Comparison of ENCODE assay signal across 1 cellular context in the genomic region with DNA sequence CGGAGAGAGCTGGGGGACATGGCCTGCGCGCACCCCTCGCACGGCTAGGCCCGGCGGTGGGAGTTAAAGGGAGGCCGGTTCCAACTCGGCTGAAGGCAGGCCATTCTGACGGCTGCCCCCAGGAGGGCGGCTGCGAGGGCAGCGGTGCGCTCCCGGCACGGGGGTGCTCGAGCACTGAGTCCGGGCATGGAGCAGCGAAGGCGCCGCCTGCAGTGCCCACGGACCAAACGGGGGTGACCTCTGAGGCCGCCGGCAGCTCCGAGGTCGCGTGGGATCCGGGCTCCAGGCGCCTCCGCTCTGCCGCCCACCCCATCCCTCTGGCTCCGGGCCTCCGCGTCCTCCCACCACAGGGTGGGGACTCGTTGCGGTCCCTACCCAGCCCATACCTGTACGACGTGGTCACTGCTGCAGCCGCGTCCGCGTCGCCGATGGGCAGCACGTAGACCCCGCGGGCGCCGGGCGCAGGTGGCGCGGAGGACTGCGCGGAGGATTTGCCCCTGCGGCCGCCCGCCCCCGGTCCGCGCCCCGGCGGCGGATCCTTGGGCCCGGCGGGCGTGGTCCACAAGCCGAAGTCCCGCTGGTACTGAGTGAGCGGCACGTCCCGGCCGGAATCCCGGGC.
TF ChIP-seq lines count a peak whose summit lies in the region.

No MANE protein-coding gene starts in this region.

TF ChIP-seq in HEK293, 187 proteins besides CTCF, POLR2A, EP300 and RAD21 (continued from another document and continues in another):
- TF ChIP-seq, protein P1, sequence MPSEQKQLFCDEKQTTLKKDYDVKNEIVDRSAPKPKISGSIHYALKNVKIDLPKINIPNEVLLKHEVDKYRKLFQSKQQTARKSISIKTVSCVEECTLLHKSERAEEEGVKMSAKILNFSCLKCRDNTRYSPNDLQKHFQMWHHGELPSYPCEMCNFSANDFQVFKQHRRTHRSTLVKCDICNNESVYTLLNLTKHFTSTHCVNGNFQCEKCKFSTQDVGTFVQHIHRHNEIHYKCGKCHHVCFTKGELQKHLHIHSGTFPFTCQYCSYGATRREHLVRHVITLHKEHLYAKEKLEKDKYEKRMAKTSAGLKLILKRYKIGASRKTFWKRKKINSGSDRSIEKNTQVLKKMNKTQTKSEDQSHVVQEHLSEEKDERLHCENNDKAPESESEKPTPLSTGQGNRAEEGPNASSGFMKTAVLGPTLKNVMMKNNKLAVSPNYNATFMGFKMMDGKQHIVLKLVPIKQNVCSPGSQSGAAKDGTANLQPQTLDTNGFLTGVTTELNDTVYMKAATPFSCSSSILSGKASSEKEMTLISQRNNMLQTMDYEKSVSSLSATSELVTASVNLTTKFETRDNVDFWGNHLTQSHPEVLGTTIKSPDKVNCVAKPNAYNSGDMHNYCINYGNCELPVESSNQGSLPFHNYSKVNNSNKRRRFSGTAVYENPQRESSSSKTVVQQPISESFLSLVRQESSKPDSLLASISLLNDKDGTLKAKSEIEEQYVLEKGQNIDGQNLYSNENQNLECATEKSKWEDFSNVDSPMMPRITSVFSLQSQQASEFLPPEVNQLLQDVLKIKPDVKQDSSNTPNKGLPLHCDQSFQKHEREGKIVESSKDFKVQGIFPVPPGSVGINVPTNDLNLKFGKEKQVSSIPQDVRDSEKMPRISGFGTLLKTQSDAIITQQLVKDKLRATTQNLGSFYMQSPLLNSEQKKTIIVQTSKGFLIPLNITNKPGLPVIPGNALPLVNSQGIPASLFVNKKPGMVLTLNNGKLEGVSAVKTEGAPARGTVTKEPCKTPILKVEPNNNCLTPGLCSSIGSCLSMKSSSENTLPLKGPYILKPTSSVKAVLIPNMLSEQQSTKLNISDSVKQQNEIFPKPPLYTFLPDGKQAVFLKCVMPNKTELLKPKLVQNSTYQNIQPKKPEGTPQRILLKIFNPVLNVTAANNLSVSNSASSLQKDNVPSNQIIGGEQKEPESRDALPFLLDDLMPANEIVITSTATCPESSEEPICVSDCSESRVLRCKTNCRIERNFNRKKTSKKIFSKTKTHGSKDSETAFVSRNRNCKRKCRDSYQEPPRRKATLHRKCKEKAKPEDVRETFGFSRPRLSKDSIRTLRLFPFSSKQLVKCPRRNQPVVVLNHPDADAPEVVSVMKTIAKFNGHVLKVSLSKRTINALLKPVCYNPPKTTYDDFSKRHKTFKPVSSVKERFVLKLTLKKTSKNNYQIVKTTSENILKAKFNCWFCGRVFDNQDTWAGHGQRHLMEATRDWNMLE (tag by site-specific recombination; conservative IDR thresholded peaks at IDR 0.05; ENCODE audit: low read depth) = no peak
- TF ChIP-seq, protein P2, sequence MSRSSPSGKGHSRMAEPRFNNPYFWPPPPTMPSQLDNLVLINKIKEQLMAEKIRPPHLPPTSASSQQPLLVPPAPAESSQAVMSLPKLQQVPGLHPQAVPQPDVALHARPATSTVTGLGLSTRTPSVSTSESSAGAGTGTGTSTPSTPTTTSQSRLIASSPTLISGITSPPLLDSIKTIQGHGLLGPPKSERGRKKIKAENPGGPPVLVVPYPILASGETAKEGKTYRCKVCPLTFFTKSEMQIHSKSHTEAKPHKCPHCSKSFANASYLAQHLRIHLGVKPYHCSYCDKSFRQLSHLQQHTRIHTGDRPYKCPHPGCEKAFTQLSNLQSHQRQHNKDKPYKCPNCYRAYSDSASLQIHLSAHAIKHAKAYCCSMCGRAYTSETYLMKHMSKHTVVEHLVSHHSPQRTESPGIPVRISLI (tag by site-specific recombination; IDR thresholded peaks at IDR 0.05) = no peak
- TF ChIP-seq ZNF76 (tag by site-specific recombination; IDR thresholded peaks at IDR 0.05; ENCODE audit: borderline replicate concordance, low read depth) (no peak), ZNF239 (tag by site-specific recombination; IDR thresholded peaks at IDR 0.05) (no peak), MZF1 (tag by site-specific recombination; IDR thresholded peaks at IDR 0.05; ENCODE audit: borderline replicate concordance) (no peak), ZNF292 (tag by site-specific recombination; IDR thresholded peaks at IDR 0.05; ENCODE audit: borderline replicate concordance, low read depth) (no peak), KLF1 (tag by site-specific recombination; IDR thresholded peaks at IDR 0.05) (no peak), ZNF768 (tag by site-specific recombination; IDR thresholded peaks at IDR 0.05) (no peak), ZNF48 (tag by site-specific recombination; IDR thresholded peaks at IDR 0.05) (no peak), ZNF10 (tag by site-specific recombination; IDR thresholded peaks at IDR 0.05) (no peak), ZNF202 (tag by site-specific recombination; IDR thresholded peaks at IDR 0.05; ENCODE audit: borderline replicate concordance) (no peak), ZNF776 (tag by site-specific recombination; IDR thresholded peaks at IDR 0.05; ENCODE audit: borderline replicate concordance) (no peak), ZNF830 (tag by site-specific recombination; IDR thresholded peaks at IDR 0.05; ENCODE audit: low read depth) (no peak), ZNF266 (tag by site-specific recombination; IDR thresholded peaks at IDR 0.05; ENCODE audit: low read depth) (no peak), GLI2 (tag by site-specific recombination; IDR thresholded peaks at IDR 0.05; ENCODE audit: borderline replicate concordance, low read depth) (no peak), ZNF530 (tag by site-specific recombination; IDR thresholded peaks at IDR 0.05; ENCODE audit: low read depth) (no peak), KLF10 (tag by site-specific recombination; IDR thresholded peaks at IDR 0.05) (no peak), MYNN (tag by site-specific recombination; IDR thresholded peaks at IDR 0.05; ENCODE audit: borderline replicate concordance) (no peak), ZNF366 (tag by site-specific recombination; conservative IDR thresholded peaks at IDR 0.05) (no peak), SP3 (tag by site-specific recombination; IDR thresholded peaks at IDR 0.05) (peak; percentile 46), ZNF211 (tag by site-specific recombination; IDR thresholded peaks at IDR 0.05; ENCODE audit: low read depth) (no peak), ZNF521 (tag by site-specific recombination; IDR thresholded peaks at IDR 0.05) (no peak)
- TF ChIP-seq, protein P3, sequence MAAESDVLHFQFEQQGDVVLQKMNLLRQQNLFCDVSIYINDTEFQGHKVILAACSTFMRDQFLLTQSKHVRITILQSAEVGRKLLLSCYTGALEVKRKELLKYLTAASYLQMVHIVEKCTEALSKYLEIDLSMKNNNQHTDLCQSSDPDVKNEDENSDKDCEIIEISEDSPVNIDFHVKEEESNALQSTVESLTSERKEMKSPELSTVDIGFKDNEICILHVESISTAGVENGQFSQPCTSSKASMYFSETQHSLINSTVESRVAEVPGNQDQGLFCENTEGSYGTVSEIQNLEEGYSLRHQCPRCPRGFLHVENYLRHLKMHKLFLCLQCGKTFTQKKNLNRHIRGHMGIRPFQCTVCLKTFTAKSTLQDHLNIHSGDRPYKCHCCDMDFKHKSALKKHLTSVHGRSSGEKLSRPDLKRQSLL (tag by site-specific recombination; IDR thresholded peaks at IDR 0.05) = no peak
- TF ChIP-seq, protein P4, sequence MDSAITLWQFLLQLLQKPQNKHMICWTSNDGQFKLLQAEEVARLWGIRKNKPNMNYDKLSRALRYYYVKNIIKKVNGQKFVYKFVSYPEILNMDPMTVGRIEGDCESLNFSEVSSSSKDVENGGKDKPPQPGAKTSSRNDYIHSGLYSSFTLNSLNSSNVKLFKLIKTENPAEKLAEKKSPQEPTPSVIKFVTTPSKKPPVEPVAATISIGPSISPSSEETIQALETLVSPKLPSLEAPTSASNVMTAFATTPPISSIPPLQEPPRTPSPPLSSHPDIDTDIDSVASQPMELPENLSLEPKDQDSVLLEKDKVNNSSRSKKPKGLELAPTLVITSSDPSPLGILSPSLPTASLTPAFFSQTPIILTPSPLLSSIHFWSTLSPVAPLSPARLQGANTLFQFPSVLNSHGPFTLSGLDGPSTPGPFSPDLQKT (IDR thresholded peaks at IDR 0.05; ENCODE audit: borderline replicate concordance, low read depth, low read length) = no peak
- TF ChIP-seq, protein P5, sequence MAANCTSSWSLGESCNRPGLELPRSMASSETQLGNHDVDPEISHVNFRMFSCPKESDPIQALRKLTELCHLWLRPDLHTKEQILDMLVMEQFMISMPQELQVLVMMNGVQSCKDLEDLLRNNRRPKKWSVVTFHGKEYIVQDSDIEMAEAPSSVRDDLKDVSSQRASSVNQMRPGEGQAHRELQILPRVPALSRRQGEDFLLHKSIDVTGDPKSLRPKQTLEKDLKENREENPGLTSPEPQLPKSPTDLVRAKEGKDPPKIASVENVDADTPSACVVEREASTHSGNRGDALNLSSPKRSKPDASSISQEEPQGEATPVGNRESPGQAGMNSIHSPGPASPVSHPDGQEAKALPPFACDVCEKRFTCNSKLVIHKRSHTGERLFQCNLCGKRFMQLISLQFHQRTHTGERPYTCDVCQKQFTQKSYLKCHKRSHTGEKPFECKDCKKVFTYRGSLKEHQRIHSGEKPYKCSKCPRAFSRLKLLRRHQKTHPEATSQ (tag by site-specific recombination; IDR thresholded peaks at IDR 0.05) = no peak
- TF ChIP-seq, protein P6, sequence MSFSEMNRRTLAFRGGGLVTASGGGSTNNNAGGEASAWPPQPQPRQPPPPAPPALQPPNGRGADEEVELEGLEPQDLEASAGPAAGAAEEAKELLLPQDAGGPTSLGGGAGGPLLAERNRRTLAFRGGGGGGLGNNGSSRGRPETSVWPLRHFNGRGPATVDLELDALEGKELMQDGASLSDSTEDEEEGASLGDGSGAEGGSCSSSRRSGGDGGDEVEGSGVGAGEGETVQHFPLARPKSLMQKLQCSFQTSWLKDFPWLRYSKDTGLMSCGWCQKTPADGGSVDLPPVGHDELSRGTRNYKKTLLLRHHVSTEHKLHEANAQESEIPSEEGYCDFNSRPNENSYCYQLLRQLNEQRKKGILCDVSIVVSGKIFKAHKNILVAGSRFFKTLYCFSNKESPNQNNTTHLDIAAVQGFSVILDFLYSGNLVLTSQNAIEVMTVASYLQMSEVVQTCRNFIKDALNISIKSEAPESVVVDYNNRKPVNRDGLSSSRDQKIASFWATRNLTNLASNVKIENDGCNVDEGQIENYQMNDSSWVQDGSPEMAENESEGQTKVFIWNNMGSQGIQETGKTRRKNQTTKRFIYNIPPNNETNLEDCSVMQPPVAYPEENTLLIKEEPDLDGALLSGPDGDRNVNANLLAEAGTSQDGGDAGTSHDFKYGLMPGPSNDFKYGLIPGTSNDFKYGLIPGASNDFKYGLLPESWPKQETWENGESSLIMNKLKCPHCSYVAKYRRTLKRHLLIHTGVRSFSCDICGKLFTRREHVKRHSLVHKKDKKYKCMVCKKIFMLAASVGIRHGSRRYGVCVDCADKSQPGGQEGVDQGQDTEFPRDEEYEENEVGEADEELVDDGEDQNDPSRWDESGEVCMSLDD (tag by site-specific recombination; IDR thresholded peaks at IDR 0.05) = no peak
- TF ChIP-seq, protein P7, sequence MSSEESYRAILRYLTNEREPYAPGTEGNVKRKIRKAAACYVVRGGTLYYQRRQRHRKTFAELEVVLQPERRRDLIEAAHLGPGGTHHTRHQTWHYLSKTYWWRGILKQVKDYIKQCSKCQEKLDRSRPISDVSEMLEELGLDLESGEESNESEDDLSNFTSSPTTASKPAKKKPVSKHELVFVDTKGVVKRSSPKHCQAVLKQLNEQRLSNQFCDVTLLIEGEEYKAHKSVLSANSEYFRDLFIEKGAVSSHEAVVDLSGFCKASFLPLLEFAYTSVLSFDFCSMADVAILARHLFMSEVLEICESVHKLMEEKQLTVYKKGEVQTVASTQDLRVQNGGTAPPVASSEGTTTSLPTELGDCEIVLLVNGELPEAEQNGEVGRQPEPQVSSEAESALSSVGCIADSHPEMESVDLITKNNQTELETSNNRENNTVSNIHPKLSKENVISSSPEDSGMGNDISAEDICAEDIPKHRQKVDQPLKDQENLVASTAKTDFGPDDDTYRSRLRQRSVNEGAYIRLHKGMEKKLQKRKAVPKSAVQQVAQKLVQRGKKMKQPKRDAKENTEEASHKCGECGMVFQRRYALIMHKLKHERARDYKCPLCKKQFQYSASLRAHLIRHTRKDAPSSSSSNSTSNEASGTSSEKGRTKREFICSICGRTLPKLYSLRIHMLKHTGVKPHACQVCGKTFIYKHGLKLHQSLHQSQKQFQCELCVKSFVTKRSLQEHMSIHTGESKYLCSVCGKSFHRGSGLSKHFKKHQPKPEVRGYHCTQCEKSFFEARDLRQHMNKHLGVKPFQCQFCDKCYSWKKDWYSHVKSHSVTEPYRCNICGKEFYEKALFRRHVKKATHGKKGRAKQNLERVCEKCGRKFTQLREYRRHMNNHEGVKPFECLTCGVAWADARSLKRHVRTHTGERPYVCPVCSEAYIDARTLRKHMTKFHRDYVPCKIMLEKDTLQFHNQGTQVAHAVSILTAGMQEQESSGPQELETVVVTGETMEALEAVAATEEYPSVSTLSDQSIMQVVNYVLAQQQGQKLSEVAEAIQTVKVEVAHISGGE (tag by site-specific recombination; conservative IDR thresholded peaks at IDR 0.05; ENCODE audit: low read depth) = 0 out of 2 replicates have a peak, but pooled peaks have one; percentile 14
- TF ChIP-seq, protein P8, sequence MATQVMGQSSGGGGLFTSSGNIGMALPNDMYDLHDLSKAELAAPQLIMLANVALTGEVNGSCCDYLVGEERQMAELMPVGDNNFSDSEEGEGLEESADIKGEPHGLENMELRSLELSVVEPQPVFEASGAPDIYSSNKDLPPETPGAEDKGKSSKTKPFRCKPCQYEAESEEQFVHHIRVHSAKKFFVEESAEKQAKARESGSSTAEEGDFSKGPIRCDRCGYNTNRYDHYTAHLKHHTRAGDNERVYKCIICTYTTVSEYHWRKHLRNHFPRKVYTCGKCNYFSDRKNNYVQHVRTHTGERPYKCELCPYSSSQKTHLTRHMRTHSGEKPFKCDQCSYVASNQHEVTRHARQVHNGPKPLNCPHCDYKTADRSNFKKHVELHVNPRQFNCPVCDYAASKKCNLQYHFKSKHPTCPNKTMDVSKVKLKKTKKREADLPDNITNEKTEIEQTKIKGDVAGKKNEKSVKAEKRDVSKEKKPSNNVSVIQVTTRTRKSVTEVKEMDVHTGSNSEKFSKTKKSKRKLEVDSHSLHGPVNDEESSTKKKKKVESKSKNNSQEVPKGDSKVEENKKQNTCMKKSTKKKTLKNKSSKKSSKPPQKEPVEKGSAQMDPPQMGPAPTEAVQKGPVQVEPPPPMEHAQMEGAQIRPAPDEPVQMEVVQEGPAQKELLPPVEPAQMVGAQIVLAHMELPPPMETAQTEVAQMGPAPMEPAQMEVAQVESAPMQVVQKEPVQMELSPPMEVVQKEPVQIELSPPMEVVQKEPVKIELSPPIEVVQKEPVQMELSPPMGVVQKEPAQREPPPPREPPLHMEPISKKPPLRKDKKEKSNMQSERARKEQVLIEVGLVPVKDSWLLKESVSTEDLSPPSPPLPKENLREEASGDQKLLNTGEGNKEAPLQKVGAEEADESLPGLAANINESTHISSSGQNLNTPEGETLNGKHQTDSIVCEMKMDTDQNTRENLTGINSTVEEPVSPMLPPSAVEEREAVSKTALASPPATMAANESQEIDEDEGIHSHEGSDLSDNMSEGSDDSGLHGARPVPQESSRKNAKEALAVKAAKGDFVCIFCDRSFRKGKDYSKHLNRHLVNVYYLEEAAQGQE (tag by site-specific recombination; IDR thresholded peaks at IDR 0.05) = no peak
- TF ChIP-seq, protein P9, sequence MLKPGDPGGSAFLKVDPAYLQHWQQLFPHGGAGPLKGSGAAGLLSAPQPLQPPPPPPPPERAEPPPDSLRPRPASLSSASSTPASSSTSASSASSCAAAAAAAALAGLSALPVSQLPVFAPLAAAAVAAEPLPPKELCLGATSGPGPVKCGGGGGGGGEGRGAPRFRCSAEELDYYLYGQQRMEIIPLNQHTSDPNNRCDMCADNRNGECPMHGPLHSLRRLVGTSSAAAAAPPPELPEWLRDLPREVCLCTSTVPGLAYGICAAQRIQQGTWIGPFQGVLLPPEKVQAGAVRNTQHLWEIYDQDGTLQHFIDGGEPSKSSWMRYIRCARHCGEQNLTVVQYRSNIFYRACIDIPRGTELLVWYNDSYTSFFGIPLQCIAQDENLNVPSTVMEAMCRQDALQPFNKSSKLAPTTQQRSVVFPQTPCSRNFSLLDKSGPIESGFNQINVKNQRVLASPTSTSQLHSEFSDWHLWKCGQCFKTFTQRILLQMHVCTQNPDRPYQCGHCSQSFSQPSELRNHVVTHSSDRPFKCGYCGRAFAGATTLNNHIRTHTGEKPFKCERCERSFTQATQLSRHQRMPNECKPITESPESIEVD (tag by site-specific recombination; IDR thresholded peaks at IDR 0.05) = no peak
